2 cellular contexts compared by ENCODE assay signal in the genomic region with DNA sequence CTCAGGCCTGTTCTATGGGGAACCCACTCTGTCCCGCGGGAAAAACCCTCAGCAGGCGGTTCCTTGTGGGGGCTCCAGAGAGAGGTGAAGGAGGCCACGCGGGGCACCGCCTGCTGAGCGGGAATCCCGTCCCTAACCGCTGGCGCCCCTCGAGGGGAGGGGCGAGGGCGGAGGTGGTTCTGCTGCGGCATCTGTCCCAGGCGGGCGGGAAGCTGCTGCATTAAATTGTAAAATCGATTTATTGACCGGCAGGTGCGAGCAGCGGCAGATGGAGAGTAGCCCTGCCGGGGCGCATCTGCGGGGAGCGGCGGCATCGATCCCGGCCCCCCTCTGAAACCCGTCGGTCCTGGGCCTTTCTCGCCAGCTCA.
TF ChIP-seq lines count a peak whose summit lies in the region.

No MANE protein-coding gene starts in this region.

TF ChIP-seq in HepG2, 621 proteins besides CTCF, POLR2A, EP300 and RAD21:
- peak; percentile 83 for TF ChIP-seq KAT2B (IDR thresholded peaks at IDR 0.05; ENCODE audit: borderline replicate concordance, low read depth, low read length)
- TF ChIP-seq, protein P1, sequence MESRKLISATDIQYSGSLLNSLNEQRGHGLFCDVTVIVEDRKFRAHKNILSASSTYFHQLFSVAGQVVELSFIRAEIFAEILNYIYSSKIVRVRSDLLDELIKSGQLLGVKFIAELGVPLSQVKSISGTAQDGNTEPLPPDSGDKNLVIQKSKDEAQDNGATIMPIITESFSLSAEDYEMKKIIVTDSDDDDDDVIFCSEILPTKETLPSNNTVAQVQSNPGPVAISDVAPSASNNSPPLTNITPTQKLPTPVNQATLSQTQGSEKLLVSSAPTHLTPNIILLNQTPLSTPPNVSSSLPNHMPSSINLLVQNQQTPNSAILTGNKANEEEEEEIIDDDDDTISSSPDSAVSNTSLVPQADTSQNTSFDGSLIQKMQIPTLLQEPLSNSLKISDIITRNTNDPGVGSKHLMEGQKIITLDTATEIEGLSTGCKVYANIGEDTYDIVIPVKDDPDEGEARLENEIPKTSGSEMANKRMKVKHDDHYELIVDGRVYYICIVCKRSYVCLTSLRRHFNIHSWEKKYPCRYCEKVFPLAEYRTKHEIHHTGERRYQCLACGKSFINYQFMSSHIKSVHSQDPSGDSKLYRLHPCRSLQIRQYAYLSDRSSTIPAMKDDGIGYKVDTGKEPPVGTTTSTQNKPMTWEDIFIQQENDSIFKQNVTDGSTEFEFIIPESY (CRISPR knock-in tag; IDR thresholded peaks at IDR 0.05): peak; percentile 34; the same call in 1 of the 2 replicates
- TF ChIP-seq, protein P2, sequence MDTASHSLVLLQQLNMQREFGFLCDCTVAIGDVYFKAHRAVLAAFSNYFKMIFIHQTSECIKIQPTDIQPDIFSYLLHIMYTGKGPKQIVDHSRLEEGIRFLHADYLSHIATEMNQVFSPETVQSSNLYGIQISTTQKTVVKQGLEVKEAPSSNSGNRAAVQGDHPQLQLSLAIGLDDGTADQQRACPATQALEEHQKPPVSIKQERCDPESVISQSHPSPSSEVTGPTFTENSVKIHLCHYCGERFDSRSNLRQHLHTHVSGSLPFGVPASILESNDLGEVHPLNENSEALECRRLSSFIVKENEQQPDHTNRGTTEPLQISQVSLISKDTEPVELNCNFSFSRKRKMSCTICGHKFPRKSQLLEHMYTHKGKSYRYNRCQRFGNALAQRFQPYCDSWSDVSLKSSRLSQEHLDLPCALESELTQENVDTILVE (CRISPR knock-in tag; IDR thresholded peaks at IDR 0.05): no peak

TF ChIP-seq in WTC11, 78 proteins besides CTCF, POLR2A, EP300 and RAD21:
- TF ChIP-seq, protein P3, sequence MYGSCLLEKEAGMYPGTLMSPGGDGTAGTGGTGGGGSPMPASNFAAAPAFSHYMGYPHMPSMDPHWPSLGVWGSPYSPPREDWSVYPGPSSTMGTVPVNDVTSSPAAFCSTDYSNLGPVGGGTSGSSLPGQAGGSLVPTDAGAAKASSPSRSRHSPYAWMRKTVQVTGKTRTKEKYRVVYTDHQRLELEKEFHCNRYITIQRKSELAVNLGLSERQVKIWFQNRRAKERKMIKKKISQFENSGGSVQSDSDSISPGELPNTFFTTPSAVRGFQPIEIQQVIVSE (CRISPR knock-in tag; IDR thresholded peaks at IDR 0.05; ENCODE audit: borderline replicate concordance): no peak
- no peak for TF ChIP-seq MXD4 (CRISPR knock-in tag; IDR thresholded peaks at IDR 0.05; ENCODE audit: borderline replicate concordance)
- TF ChIP-seq FOXP1 (CRISPR knock-in tag; IDR thresholded peaks at IDR 0.05; ENCODE audit: borderline replicate concordance): no peak
- TF ChIP-seq ZNF423 (CRISPR knock-in tag; IDR thresholded peaks at IDR 0.05): no peak
- TF ChIP-seq, protein P4, sequence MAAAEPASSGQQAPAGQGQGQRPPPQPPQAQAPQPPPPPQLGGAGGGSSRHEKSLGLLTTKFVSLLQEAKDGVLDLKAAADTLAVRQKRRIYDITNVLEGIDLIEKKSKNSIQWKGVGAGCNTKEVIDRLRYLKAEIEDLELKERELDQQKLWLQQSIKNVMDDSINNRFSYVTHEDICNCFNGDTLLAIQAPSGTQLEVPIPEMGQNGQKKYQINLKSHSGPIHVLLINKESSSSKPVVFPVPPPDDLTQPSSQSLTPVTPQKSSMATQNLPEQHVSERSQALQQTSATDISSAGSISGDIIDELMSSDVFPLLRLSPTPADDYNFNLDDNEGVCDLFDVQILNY (CRISPR knock-in tag; IDR thresholded peaks at IDR 0.05): no peak
- no peak for TF ChIP-seq ZNF232 (CRISPR knock-in tag; IDR thresholded peaks at IDR 0.05)
- TF ChIP-seq, protein P5, sequence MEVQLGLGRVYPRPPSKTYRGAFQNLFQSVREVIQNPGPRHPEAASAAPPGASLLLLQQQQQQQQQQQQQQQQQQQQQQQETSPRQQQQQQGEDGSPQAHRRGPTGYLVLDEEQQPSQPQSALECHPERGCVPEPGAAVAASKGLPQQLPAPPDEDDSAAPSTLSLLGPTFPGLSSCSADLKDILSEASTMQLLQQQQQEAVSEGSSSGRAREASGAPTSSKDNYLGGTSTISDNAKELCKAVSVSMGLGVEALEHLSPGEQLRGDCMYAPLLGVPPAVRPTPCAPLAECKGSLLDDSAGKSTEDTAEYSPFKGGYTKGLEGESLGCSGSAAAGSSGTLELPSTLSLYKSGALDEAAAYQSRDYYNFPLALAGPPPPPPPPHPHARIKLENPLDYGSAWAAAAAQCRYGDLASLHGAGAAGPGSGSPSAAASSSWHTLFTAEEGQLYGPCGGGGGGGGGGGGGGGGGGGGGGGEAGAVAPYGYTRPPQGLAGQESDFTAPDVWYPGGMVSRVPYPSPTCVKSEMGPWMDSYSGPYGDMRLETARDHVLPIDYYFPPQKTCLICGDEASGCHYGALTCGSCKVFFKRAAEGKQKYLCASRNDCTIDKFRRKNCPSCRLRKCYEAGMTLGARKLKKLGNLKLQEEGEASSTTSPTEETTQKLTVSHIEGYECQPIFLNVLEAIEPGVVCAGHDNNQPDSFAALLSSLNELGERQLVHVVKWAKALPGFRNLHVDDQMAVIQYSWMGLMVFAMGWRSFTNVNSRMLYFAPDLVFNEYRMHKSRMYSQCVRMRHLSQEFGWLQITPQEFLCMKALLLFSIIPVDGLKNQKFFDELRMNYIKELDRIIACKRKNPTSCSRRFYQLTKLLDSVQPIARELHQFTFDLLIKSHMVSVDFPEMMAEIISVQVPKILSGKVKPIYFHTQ (CRISPR knock-in tag; IDR thresholded peaks at IDR 0.05): no peak
- TF ChIP-seq JUN (CRISPR knock-in tag; IDR thresholded peaks at IDR 0.05): no peak
- TF ChIP-seq, protein P6, sequence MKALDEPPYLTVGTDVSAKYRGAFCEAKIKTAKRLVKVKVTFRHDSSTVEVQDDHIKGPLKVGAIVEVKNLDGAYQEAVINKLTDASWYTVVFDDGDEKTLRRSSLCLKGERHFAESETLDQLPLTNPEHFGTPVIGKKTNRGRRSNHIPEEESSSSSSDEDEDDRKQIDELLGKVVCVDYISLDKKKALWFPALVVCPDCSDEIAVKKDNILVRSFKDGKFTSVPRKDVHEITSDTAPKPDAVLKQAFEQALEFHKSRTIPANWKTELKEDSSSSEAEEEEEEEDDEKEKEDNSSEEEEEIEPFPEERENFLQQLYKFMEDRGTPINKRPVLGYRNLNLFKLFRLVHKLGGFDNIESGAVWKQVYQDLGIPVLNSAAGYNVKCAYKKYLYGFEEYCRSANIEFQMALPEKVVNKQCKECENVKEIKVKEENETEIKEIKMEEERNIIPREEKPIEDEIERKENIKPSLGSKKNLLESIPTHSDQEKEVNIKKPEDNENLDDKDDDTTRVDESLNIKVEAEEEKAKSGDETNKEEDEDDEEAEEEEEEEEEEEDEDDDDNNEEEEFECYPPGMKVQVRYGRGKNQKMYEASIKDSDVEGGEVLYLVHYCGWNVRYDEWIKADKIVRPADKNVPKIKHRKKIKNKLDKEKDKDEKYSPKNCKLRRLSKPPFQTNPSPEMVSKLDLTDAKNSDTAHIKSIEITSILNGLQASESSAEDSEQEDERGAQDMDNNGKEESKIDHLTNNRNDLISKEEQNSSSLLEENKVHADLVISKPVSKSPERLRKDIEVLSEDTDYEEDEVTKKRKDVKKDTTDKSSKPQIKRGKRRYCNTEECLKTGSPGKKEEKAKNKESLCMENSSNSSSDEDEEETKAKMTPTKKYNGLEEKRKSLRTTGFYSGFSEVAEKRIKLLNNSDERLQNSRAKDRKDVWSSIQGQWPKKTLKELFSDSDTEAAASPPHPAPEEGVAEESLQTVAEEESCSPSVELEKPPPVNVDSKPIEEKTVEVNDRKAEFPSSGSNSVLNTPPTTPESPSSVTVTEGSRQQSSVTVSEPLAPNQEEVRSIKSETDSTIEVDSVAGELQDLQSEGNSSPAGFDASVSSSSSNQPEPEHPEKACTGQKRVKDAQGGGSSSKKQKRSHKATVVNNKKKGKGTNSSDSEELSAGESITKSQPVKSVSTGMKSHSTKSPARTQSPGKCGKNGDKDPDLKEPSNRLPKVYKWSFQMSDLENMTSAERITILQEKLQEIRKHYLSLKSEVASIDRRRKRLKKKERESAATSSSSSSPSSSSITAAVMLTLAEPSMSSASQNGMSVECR (CRISPR knock-in tag; IDR thresholded peaks at IDR 0.05; ENCODE audit: borderline replicate concordance): no peak
- TF ChIP-seq TCF7 (CRISPR knock-in tag; IDR thresholded peaks at IDR 0.05; ENCODE audit: low read depth): no peak
- no peak for TF ChIP-seq FOXJ3 (CRISPR knock-in tag; IDR thresholded peaks at IDR 0.05; ENCODE audit: borderline replicate concordance)
- no peak for TF ChIP-seq NFYB (CRISPR knock-in tag; conservative IDR thresholded peaks at IDR 0.05; ENCODE audit: low read depth)
